Comparison of ENCODE assay signal across 8 cellular contexts in genomic region chr5:139293504-139294371, GRCh38. TPM values are rescaled to one million over a fixed set of nuclear protein-coding genes. Genes with fewer than 3 reads are reported as not detected.
DNase-seq lines count a peak whose midpoint lies in the region; ATAC-seq and TF ChIP-seq lines count a peak whose summit lies in the region.

Gene MATR3, plus strand, starts transcription at chr5:139293740. Its CDS starts 13,676 bp downstream, at chr5:139307416.

- H3K36me3 ChIP-seq in spleen = no peaks in the 10 kb centered on the region

- H3K9me3 Mint-ChIP-seq in activated B cell treated with CpG ODN at 0.5 μM for 24 hours = no peaks in the 10 kb centered on the region
- no peaks in the 10 kb centered on the region for H3K9me3 Mint-ChIP-seq in immature natural killer cell

- intact Hi-C loops in activated B cell treated with CpG ODN at 0.5 μM for 24 hours (cut with micrococcal nuclease) (loop anchor here (1.0 to 10.0 kb wide), 9 partner anchors 13 to 939 kb away; partner anchors contain the start of genes CYSTM1, DNAJC18, ETF1 and KDM3B), spleen (cut with DNase I; ENCODE audit: low total_unique reads) (loop anchor here (10.0 kb wide), 1 partner anchor 91 kb away; the partner anchor contains the start of genes MZB1 and SLC23A1)

- peak; percentile 91 to 94 (median 92) for TF ChIP-seq POLR2A in spleen (IDR thresholded peaks at IDR 0.05)

- peak; percentile 82 for ATAC-seq in GM18907 (IDR thresholded peaks at IDR 0.05; ENCODE audit: unreplicated experiment)
- peak; percentile 79 for ATAC-seq in HG03175 (IDR thresholded peaks at IDR 0.05; ENCODE audit: unreplicated experiment)
- ATAC-seq in activated B cell treated with CpG ODN at 0.5 μM for 24 hours (ENCODE audit: low read depth) = peak; percentile 90

- H3K27me3 Mint-ChIP-seq in activated B cell treated with CpG ODN at 0.5 μM for 24 hours = no peaks in the 10 kb centered on the region
- peaks cover 8 to 22% (median 17%) of the 10 kb centered on the region in 3 donors for H3K27me3 Mint-ChIP-seq in immature natural killer cell (ENCODE audit: low read depth in 3 of 3)

- H3K4me3 Mint-ChIP-seq in activated B cell treated with CpG ODN at 0.5 μM for 24 hours (peak within 1 kb of the TSS; percentile 97), immature natural killer cell (peak within 1 kb of the TSS; percentile 95 to 99 (median 97))

- POLR2A ChIA-PET in AG04449 (lab: Yijun Ruan, JAX) (interaction anchor here (0.6 to 2.2 kb wide), 6 partner anchors 11 to 829 kb away, joined by 3 to 20 read pairs (median 5); partner anchors contain the start of genes HSPA9 and PAIP2), activated B cell treated with CpG ODN at 0.5 μM for 24 hours (lab: Charles Lee) (interaction anchor here (0.6 to 3.8 kb wide), 36 partner anchors 8 to 1263 kb away, joined by 3 to 98 read pairs (median 4); partner anchors contain the start of genes DNAJC18, ETF1, FAM53C and HSPA9)

- H3K9me3 ChIP-seq in spleen = no peaks in the 10 kb centered on the region

- peaks cover 48% of the 10 kb centered on the region for H3K4me1 Mint-ChIP-seq in activated B cell treated with CpG ODN at 0.5 μM for 24 hours
- H3K4me1 Mint-ChIP-seq in immature natural killer cell = peaks cover 48 to 50% of the 10 kb centered on the region in 2 donors

- DNase-seq in AG04449 (ENCODE audit: low read depth, low spot score) (peak; percentile 57), NCI-H345 (lab: John Stamatoyannopoulos, UW) (peak; percentile 98), activated B cell treated with CpG ODN at 0.5 μM for 24 hours (peak; percentile 87), caudate nucleus (lab: John Stamatoyannopoulos, UW) (peak in 60 of 61 donors; percentile 59 to 96 (median 90)), immature natural killer cell (peak; percentile 88 to 92 (median 91)), spleen (peak; percentile 98)

- H3K27ac Mint-ChIP-seq in activated B cell treated with CpG ODN at 0.5 μM for 24 hours = peak within 1 kb of the TSS; percentile 96
- H3K27ac Mint-ChIP-seq in immature natural killer cell = peak within 1 kb of the TSS; percentile 92 to 98 (median 96)

- peaks cover 20% of the 10 kb centered on the region for H3K36me3 Mint-ChIP-seq in activated B cell treated with CpG ODN at 0.5 μM for 24 hours (ENCODE audit: low read depth)
- no peaks in the 10 kb centered on the region for H3K36me3 Mint-ChIP-seq in immature natural killer cell

- H3K4me3 ChIP-seq in AG04449 (ENCODE audit: low read depth, low read length) (peak within 1 kb of the TSS; percentile 85), spleen (peak within 1 kb of the TSS; percentile 59 to 86 (median 76))

- H3K4me1 ChIP-seq in spleen = peaks cover 37 to 49% (median 45%) of the 10 kb centered on the region in 6 donors

- TF ChIP-seq CTCF in AG04449 (IDR thresholded peaks at IDR 0.05; ENCODE audit: insufficient read depth, low read length, missing control alignments) = no peak
- TF ChIP-seq CTCF in activated B cell treated with CpG ODN at 0.5 μM for 24 hours (IDR thresholded peaks at IDR 0.05) = no peak
- peak in 5 of 11 experiments; percentile 12 to 39 (median 35) for TF ChIP-seq CTCF in spleen (IDR thresholded peaks at IDR 0.05 in 8 of 11, conservative IDR thresholded peaks at IDR 0.05 in 3 of 11)

- CTCF ChIA-PET in AG04449 (lab: Yijun Ruan, JAX) (interaction anchor here (0.6 to 1.9 kb wide), 10 partner anchors 10 to 714 kb away, joined by 3 to 7 read pairs (median 4); no protein-coding TSS in a partner anchor), activated B cell treated with CpG ODN at 0.5 μM for 24 hours (lab: Charles Lee) (interaction anchor here (0.5 kb wide), 1 partner anchor 95 kb away, joined by 3 read pairs; no protein-coding TSS in a partner anchor)

- WGBS in spleen, 5 donors = 0 to 1% (median 1%) methylated on average over 52 to 88 of the region's 88 CpGs

- H3K27ac ChIP-seq in caudate nucleus (ENCODE audit: low read depth, low read length) = peak within 1 kb of the TSS; percentile 99
- peak within 1 kb of the TSS; percentile 99 to 100 (median 100) for H3K27ac ChIP-seq in spleen

- no peaks in the 10 kb centered on the region for H3K27me3 ChIP-seq in spleen (replicated peaks in 1 of 7)

RNA-seq across cellular contexts. Expression of gene MATR3, which starts in this region (rescaled TPM):
- total RNA-seq in activated B cell treated with CpG ODN at 0.5 μM for 24 hours (242 and 294 TPM in 2 replicates), spleen (100 to 1,000 TPM; 170 to 251 (median 219) TPM)
- polyA plus RNA-seq in immature natural killer cell (100 to 1,000 TPM; 322 to 380 (median 361) TPM), spleen (100 to 1,000 TPM; 114 to 147 (median 143) TPM)

Comparison
In these comparisons a context has a peak if more than half of its experiments do, and no peak if none do; other contexts are left out.
1. Peak in every context shown above with its lines: DNase-seq, ATAC-seq, H3K4me3 ChIP-seq and H3K27ac ChIP-seq.